1 cellular context compared by ENCODE assay signal in the genomic region with DNA sequence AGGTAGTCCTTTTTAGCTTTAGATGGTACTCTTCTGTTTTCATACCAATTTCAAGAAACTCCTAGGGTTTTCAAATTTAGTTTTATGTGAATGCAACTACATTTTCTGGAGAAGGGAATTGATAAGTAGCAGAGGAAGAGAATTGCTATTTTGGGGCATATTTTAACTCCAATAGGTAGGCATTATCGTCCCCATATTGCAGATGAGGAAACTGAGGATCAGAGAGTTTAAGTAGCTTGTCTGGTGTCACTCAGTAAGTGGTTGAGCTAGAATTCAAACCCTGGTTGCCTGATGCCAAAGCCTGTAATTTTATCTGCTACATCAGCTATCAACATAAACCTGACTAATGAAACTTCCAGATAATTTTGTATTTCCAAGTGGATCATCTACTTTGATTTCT.
TF ChIP-seq lines count a peak whose summit lies in the region.

No MANE protein-coding gene starts in this region.

TF ChIP-seq in liver, 16 proteins besides CTCF, POLR2A, EP300 and RAD21 (continued from another document):
- TF ChIP-seq, protein P1, sequence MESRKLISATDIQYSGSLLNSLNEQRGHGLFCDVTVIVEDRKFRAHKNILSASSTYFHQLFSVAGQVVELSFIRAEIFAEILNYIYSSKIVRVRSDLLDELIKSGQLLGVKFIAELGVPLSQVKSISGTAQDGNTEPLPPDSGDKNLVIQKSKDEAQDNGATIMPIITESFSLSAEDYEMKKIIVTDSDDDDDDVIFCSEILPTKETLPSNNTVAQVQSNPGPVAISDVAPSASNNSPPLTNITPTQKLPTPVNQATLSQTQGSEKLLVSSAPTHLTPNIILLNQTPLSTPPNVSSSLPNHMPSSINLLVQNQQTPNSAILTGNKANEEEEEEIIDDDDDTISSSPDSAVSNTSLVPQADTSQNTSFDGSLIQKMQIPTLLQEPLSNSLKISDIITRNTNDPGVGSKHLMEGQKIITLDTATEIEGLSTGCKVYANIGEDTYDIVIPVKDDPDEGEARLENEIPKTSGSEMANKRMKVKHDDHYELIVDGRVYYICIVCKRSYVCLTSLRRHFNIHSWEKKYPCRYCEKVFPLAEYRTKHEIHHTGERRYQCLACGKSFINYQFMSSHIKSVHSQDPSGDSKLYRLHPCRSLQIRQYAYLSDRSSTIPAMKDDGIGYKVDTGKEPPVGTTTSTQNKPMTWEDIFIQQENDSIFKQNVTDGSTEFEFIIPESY (IDR thresholded peaks at IDR 0.05) = no peak
- TF ChIP-seq NR2F2 (IDR thresholded peaks at IDR 0.05) (no peak), GABPA (IDR thresholded peaks at IDR 0.05 in 1 of 2, conservative IDR thresholded peaks at IDR 0.05 in 1 of 2) (no peak), YY1 (IDR thresholded peaks at IDR 0.05) (no peak), EGR1 (IDR thresholded peaks at IDR 0.05; ENCODE audit: low read depth in 2 of 2) (no peak), FOXA2 (IDR thresholded peaks at IDR 0.05) (no peak), HNF4A (conservative IDR thresholded peaks at IDR 0.05) (no peak), JUND (IDR thresholded peaks at IDR 0.05) (no peak)
- TF ChIP-seq, protein P2, sequence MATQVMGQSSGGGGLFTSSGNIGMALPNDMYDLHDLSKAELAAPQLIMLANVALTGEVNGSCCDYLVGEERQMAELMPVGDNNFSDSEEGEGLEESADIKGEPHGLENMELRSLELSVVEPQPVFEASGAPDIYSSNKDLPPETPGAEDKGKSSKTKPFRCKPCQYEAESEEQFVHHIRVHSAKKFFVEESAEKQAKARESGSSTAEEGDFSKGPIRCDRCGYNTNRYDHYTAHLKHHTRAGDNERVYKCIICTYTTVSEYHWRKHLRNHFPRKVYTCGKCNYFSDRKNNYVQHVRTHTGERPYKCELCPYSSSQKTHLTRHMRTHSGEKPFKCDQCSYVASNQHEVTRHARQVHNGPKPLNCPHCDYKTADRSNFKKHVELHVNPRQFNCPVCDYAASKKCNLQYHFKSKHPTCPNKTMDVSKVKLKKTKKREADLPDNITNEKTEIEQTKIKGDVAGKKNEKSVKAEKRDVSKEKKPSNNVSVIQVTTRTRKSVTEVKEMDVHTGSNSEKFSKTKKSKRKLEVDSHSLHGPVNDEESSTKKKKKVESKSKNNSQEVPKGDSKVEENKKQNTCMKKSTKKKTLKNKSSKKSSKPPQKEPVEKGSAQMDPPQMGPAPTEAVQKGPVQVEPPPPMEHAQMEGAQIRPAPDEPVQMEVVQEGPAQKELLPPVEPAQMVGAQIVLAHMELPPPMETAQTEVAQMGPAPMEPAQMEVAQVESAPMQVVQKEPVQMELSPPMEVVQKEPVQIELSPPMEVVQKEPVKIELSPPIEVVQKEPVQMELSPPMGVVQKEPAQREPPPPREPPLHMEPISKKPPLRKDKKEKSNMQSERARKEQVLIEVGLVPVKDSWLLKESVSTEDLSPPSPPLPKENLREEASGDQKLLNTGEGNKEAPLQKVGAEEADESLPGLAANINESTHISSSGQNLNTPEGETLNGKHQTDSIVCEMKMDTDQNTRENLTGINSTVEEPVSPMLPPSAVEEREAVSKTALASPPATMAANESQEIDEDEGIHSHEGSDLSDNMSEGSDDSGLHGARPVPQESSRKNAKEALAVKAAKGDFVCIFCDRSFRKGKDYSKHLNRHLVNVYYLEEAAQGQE (IDR thresholded peaks at IDR 0.05) = no peak
